ENCODE assay signal across 16 cellular contexts in the genomic region with DNA sequence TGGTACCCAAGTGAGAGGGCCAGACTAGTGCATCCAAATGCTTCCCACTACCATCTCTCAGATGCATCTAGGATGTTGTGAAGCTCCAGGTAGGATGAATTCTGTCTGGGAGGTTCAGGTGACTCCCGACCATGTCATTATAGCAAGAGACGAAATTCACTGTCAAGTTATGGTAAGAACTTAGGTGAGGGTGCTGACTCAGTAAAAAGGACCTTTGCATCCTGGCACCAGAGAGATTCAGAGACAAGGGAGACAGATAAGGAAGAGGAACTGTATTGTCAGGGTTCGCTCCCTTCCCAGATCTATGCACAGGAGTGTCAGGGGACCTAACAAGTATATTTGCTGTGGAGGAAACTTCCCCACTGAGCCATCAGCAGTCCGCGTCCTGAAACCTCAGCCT.
"Had no signal": no experiment of that assay in that cellular context is flagged by ENCODE, and none has a peak within 500 bp of the region (broad histone marks: within the 10 kb centered on the region; RNA-seq: fewer than 3 reads in every experiment).

No MANE protein-coding gene starts in this region.

- H3K4me1 Mint-ChIP-seq: activated CD4-positive, alpha-beta T cell treated with anti-CD3 and anti-CD28 coated beads, Interleukin-2, amount 10 ng/mL, durations not matched to agents 7 days and 5 days; activated naive CD8-positive, alpha-beta T cell treated with anti-CD3 and anti-CD28 coated beads, Interleukin-2, amount 10 ng/mL, durations not matched to agents 7 days and 5 days; stimulated activated memory B cell treated with anti-CD40 and anti-IgM and Interleukin-4, amounts not matched to agents 10 μg/mL and 1 μg/mL and 100 μg/mL, for 72 hours had no signal

- H3K4me1 ChIP-seq: psoas muscle had no signal

- H3K36me3 Mint-ChIP-seq: activated naive CD8-positive, alpha-beta T cell treated with anti-CD3 and anti-CD28 coated beads, Interleukin-2, amount 10 ng/mL, durations not matched to agents 7 days and 5 days; natural killer cell treated with Interleukin-12 subunit alpha and Interleukin-12 subunit beta and Interleukin-15 and Interleukin-18, amount 100 ng/mL, for 72 hours; stimulated activated memory B cell treated with anti-CD40 and anti-IgM and Interleukin-4, amounts not matched to agents 10 μg/mL and 1 μg/mL and 100 μg/mL, for 72 hours had no signal

- H3K9me3 ChIP-seq: gastrocnemius medialis, heart right ventricle, mucosa of descending colon, psoas muscle had no signal

- DNase-seq: activated CD4-positive, alpha-beta T cell treated with anti-CD3 and anti-CD28 coated beads, Interleukin-2, amount 10 ng/mL, durations not matched to agents 7 days and 5 days; activated CD8-positive, alpha-beta memory T cell treated with anti-CD3 and anti-CD28 coated beads for 24 hours; activated gamma-delta T cell treated with Interleukin-2 at 50 U/mL for 16 hours; activated naive CD8-positive, alpha-beta T cell treated with anti-CD3 and anti-CD28 coated beads, Interleukin-2, amount 10 ng/mL, durations not matched to agents 7 days and 5 days; anterior cingulate cortex; effector CD8-positive, alpha-beta T cell; gastrocnemius medialis; heart right ventricle; mucosa of descending colon; nucleus accumbens; psoas muscle; stimulated activated CD4-positive, alpha-beta T cell treated with anti-CD3 and anti-CD28 coated beads, Interleukin-2, amount 100 ng/mL, for 48 hours; trophoblast cell had no signal

- H3K27me3 ChIP-seq: gastrocnemius medialis, heart right ventricle had no signal

- H3K27ac ChIP-seq: gastrocnemius medialis, psoas muscle had no signal

- ATAC-seq: gastrocnemius medialis; left lobe of liver; mucosa of descending colon; natural killer cell treated with Interleukin-12 subunit alpha and Interleukin-12 subunit beta and Interleukin-15 and Interleukin-18, amount 100 ng/mL, for 72 hours; psoas muscle; stimulated activated memory B cell treated with anti-CD40 and anti-IgM and Interleukin-4, amounts not matched to agents 10 μg/mL and 1 μg/mL and 100 μg/mL, for 72 hours had no signal

- H3K27ac Mint-ChIP-seq: activated CD4-positive, alpha-beta T cell treated with anti-CD3 and anti-CD28 coated beads, Interleukin-2, amount 10 ng/mL, durations not matched to agents 7 days and 5 days; activated naive CD8-positive, alpha-beta T cell treated with anti-CD3 and anti-CD28 coated beads, Interleukin-2, amount 10 ng/mL, durations not matched to agents 7 days and 5 days; natural killer cell treated with Interleukin-12 subunit alpha and Interleukin-12 subunit beta and Interleukin-15 and Interleukin-18, amount 100 ng/mL, for 72 hours; stimulated activated memory B cell treated with anti-CD40 and anti-IgM and Interleukin-4, amounts not matched to agents 10 μg/mL and 1 μg/mL and 100 μg/mL, for 72 hours had no signal

- H3K9me3 Mint-ChIP-seq: activated CD4-positive, alpha-beta T cell treated with anti-CD3 and anti-CD28 coated beads, Interleukin-2, amount 10 ng/mL, durations not matched to agents 7 days and 5 days; activated naive CD8-positive, alpha-beta T cell treated with anti-CD3 and anti-CD28 coated beads, Interleukin-2, amount 10 ng/mL, durations not matched to agents 7 days and 5 days; natural killer cell treated with Interleukin-12 subunit alpha and Interleukin-12 subunit beta and Interleukin-15 and Interleukin-18, amount 100 ng/mL, for 72 hours; stimulated activated memory B cell treated with anti-CD40 and anti-IgM and Interleukin-4, amounts not matched to agents 10 μg/mL and 1 μg/mL and 100 μg/mL, for 72 hours had no signal

- H3K4me3 ChIP-seq: gastrocnemius medialis, heart right ventricle, mucosa of descending colon, psoas muscle had no signal

- H3K4me3 Mint-ChIP-seq: activated CD4-positive, alpha-beta T cell treated with anti-CD3 and anti-CD28 coated beads, Interleukin-2, amount 10 ng/mL, durations not matched to agents 7 days and 5 days; activated naive CD8-positive, alpha-beta T cell treated with anti-CD3 and anti-CD28 coated beads, Interleukin-2, amount 10 ng/mL, durations not matched to agents 7 days and 5 days; natural killer cell treated with Interleukin-12 subunit alpha and Interleukin-12 subunit beta and Interleukin-15 and Interleukin-18, amount 100 ng/mL, for 72 hours; stimulated activated memory B cell treated with anti-CD40 and anti-IgM and Interleukin-4, amounts not matched to agents 10 μg/mL and 1 μg/mL and 100 μg/mL, for 72 hours had no signal

- H3K36me3 ChIP-seq: gastrocnemius medialis, heart right ventricle had no signal
